Comparison of ENCODE assay signal across 23 cellular contexts in the genomic region with DNA sequence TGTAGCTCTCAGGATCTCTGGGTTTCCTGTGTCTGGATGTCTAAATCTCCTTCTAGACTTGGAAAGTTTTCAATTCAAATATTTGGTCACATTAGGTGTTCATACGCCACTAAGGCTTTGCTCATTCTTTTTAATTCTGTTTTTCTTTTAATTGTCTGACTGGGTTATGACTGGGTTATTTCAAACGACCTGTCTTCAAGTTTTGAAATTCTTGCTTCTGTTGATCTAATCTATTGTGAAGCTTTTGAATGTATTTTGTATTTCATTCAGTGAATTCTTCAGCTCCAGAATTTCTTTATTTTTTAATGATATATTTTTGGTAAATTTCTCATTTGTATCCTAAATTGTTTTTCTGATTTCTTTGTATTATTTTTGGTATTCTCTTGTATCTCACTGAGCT.
"Had no signal": no experiment of that assay in that cellular context is flagged by ENCODE, and none has a peak within 500 bp of the region (broad histone marks: within the 10 kb centered on the region; RNA-seq: fewer than 3 reads in every experiment).

No MANE protein-coding gene starts in this region.

- H3K27me3 ChIP-seq: esophagus muscularis mucosa, foreskin keratinocyte, gastrocnemius medialis, heart right ventricle, left lung had no signal

- H3K36me3 ChIP-seq: esophagus muscularis mucosa, gastrocnemius medialis, heart right ventricle, left lung, lower lobe of right lung had no signal

- H3K4me3 Mint-ChIP-seq: dendritic cell treated with granulocyte-macrophage colony-stimulating factor and Interleukin-4, amounts not matched to agents 40 ng/mL and 50 ng/mL, for 4 days; effector memory CD8-positive, alpha-beta T cell; mesothelial cell of epicardium; naive B cell had no signal

- FAIRE-seq: colon, endothelial cell of umbilical vein, islet of Langerhans, keratinocyte had no signal

- H3K27ac ChIP-seq: coronary artery, esophagus muscularis mucosa, foreskin keratinocyte, gastrocnemius medialis, heart right ventricle, left lung, lower lobe of right lung had no signal

- H3K4me1 ChIP-seq: esophagus muscularis mucosa, foreskin keratinocyte, gastrocnemius medialis, heart right ventricle, left lung, lower lobe of right lung had no signal

- H3K4me3 ChIP-seq: coronary artery, esophagus muscularis mucosa, gastrocnemius medialis, heart right ventricle, left lung, lower lobe of right lung, mucosa of descending colon had no signal

- H3K27me3 Mint-ChIP-seq: dendritic cell treated with granulocyte-macrophage colony-stimulating factor and Interleukin-4, amounts not matched to agents 40 ng/mL and 50 ng/mL, for 4 days; effector memory CD8-positive, alpha-beta T cell; naive B cell had no signal

- H3K27ac Mint-ChIP-seq: dendritic cell treated with granulocyte-macrophage colony-stimulating factor and Interleukin-4, amounts not matched to agents 40 ng/mL and 50 ng/mL, for 4 days; effector memory CD8-positive, alpha-beta T cell; mesothelial cell of epicardium; naive B cell had no signal

- H3K4me1 Mint-ChIP-seq: naive B cell had no signal

- DNase-seq: effector CD8-positive, alpha-beta T cell; effector memory CD8-positive, alpha-beta T cell; foreskin keratinocyte; gastrocnemius medialis; glutamatergic neuron; head of caudate nucleus; heart right ventricle; hippocampal formation; left cardiac atrium; left lung; left ventricle myocardium superior; lower lobe of right lung; mesenchymal stem cell; mucosa of descending colon; naive B cell had no signal

- H3K9me3 ChIP-seq: gastrocnemius medialis had no signal
